ENCODE assay signal across 8 cellular contexts in genomic region chr19:39246951-39247669, GRCh38. TPM values are rescaled to one million over a fixed set of nuclear protein-coding genes. Genes with fewer than 3 reads are reported as not detected.
A peak's percentile ranks its signal among the peaks of the same experiment; 100 is the strongest.
DNase-seq lines count a peak whose midpoint lies in the region; ATAC-seq, FAIRE-seq and TF ChIP-seq lines count a peak whose summit lies in the region.

No MANE protein-coding gene starts in this region.

- H3K9me2 ChIP-seq in OCI-LY7 (ENCODE audit: insufficient read depth, low read length): no peaks in the 10 kb centered on the region

- no peaks in the 10 kb centered on the region for H3K79me2 ChIP-seq in OCI-LY7 (ENCODE audit: insufficient read depth, low read depth, low read length)

- H3K4me3 Mint-ChIP-seq in endothelial cell (ENCODE audit: unreplicated experiment): no peak overlapping the region

- peak; percentile 15 for DNase-seq in EL
- DNase-seq in RPMI7951 (ENCODE audit: low read depth): peak; percentile 40
- DNase-seq in endothelial cell (ENCODE audit: low spot score): peak; percentile 30
- DNase-seq in omental fat pad (ENCODE audit: low spot score): no peak
- DNase-seq in OCI-LY7 (ENCODE audit: low spot score): no peak
- no peak for DNase-seq in GM19239 (ENCODE audit: insufficient read length, low spot score)

- no peak overlapping the region for H3K4me3 ChIP-seq in OCI-LY7 (ENCODE audit: low read depth, low read length, poor library complexity, severe bottlenecking)

- no peak for FAIRE-seq in GM19239 (lab: Jason Lieb, UNC)

- TF ChIP-seq POLR2A in GM18505 (IDR thresholded peaks at IDR 0.05; ENCODE audit: borderline replicate concordance, extremely low read depth, insufficient read depth, insufficient read length): no peak

- TF ChIP-seq CTCF in endothelial cell (IDR thresholded peaks at IDR 0.05; ENCODE audit: unreplicated experiment) (no peak), omental fat pad (IDR thresholded peaks at IDR 0.05) (no peak), OCI-LY7 (conservative IDR thresholded peaks at IDR 0.05; ENCODE audit: low read length) (no peak)

- H3K4me1 ChIP-seq in OCI-LY7 (ENCODE audit: insufficient read depth, low read length, poor library complexity, severe bottlenecking): no peaks in the 10 kb centered on the region

- no peak overlapping the region for H3K27ac ChIP-seq in OCI-LY7 (ENCODE audit: low read depth, low read length, poor library complexity, severe bottlenecking)

- no peaks in the 10 kb centered on the region for H3K36me3 ChIP-seq in OCI-LY7 (ENCODE audit: insufficient read depth, low read length)

- no TSS peak for BruUV-seq in OCI-LY7 (replicated peaks; lab: Mats Ljungman, UMichigan)

- POLR2A ChIA-PET in OCI-LY7 (lab: Charles Lee): no interaction called here

- peaks cover 10% of the 10 kb centered on the region for H3K27me3 Mint-ChIP-seq in endothelial cell (ENCODE audit: unreplicated experiment)

- H4K20me1 ChIP-seq in OCI-LY7 (ENCODE audit: insufficient read depth, low read length): no peaks in the 10 kb centered on the region

- intact Hi-C loops in OCI-LY7 (cut with micrococcal nuclease; ENCODE audit: unreplicated experiment): no loop called here

- H3K4me1 Mint-ChIP-seq in endothelial cell (ENCODE audit: unreplicated experiment): peaks cover 2% of the 10 kb centered on the region

- ATAC-seq in omental fat pad (ENCODE audit: low FRiP score): peak; percentile 46
- no peak for ATAC-seq in HG03378 (IDR thresholded peaks at IDR 0.05; ENCODE audit: unreplicated experiment)
- ATAC-seq in GM18505 (IDR thresholded peaks at IDR 0.05; ENCODE audit: unreplicated experiment): no peak

- H3K4me2 ChIP-seq in OCI-LY7 (ENCODE audit: low read length): no peak overlapping the region

- peaks cover 4% of the 10 kb centered on the region for H3K36me3 Mint-ChIP-seq in endothelial cell (ENCODE audit: low read depth, unreplicated experiment)

- no peaks in the 10 kb centered on the region for H3K9me3 Mint-ChIP-seq in endothelial cell (ENCODE audit: unreplicated experiment)

- no peak overlapping the region for H2AFZ ChIP-seq in OCI-LY7 (ENCODE audit: low read length)

- no peaks in the 10 kb centered on the region for H3K9me3 ChIP-seq in OCI-LY7 (ENCODE audit: low read length)

- CTCF ChIA-PET in OCI-LY7 (lab: Charles Lee; ENCODE audit: unreplicated experiment): interaction anchor here (0.6 kb wide), 1 partner anchor 848 kb away, joined by 4 read pairs; no protein-coding TSS in a partner anchor

- H3K27ac Mint-ChIP-seq in endothelial cell (ENCODE audit: unreplicated experiment): no peak overlapping the region

RNA-seq across cellular contexts. Expression of gene IFNL4, which starts 1.5 kb away (rescaled TPM):
- not detected in 2 replicates for total RNA-seq in RPMI7951 (2014; rRNA removed; shearing (Covaris generic))
- total RNA-seq in endothelial cell (ENCODE audit: unreplicated experiment) (not detected), omental fat pad (not detected), OCI-LY7 (2022) (not detected in 2 replicates)
- total RNA-seq in OCI-LY7 (2014; rRNA removed; shearing (Covaris generic)): not detected in 2 replicates

RNA-seq across cellular contexts. Expression of gene IFNL3, which starts 2.3 kb away (rescaled TPM):
- total RNA-seq in RPMI7951 (2014; rRNA removed; shearing (Covaris generic)): not detected in 2 replicates
- total RNA-seq in endothelial cell (ENCODE audit: unreplicated experiment) (not detected), omental fat pad (not detected), OCI-LY7 (2022) (not detected in 2 replicates)
- total RNA-seq in OCI-LY7 (2014; rRNA removed; shearing (Covaris generic)): not detected in 2 replicates

RNA-seq across cellular contexts. Expression of gene IFNL2, which starts 21.1 kb away (rescaled TPM):
- total RNA-seq in RPMI7951 (2014; rRNA removed; shearing (Covaris generic)): not detected in 2 replicates
- total RNA-seq in endothelial cell (ENCODE audit: unreplicated experiment) (not detected), omental fat pad (not detected), OCI-LY7 (2022) (not detected in 2 replicates)
- total RNA-seq in OCI-LY7 (2014; rRNA removed; shearing (Covaris generic)): not detected in 2 replicates

RNA-seq across cellular contexts. Expression of gene SYCN, which starts 43.0 kb away (rescaled TPM):
- total RNA-seq in RPMI7951 (2014; rRNA removed; shearing (Covaris generic)): not detected in 2 replicates
- total RNA-seq in endothelial cell (ENCODE audit: unreplicated experiment) (not detected), omental fat pad (not detected), OCI-LY7 (2022) (not detected in 2 replicates)
- not detected in 2 replicates for total RNA-seq in OCI-LY7 (2014; rRNA removed; shearing (Covaris generic))

RNA-seq across cellular contexts. Expression of gene IFNL1, which starts 49.1 kb away (rescaled TPM):
- not detected in 2 replicates for total RNA-seq in RPMI7951 (2014; rRNA removed; shearing (Covaris generic))
- not detected for total RNA-seq in endothelial cell (ENCODE audit: unreplicated experiment)
- not detected for total RNA-seq in omental fat pad
- total RNA-seq in OCI-LY7 (2014; rRNA removed; shearing (Covaris generic)): not detected in 2 replicates
- total RNA-seq in OCI-LY7 (2022): not detected in 2 replicates

Comparison
In these comparisons a context has a peak if more than half of its experiments do, and no peak if none do; other contexts are left out.
1. DNase-seq: peak in EL (single experiment), RPMI7951 (single experiment) and endothelial cell (single experiment); none in omental fat pad (single experiment), OCI-LY7 (single experiment) and GM19239 (single experiment).